ENCODE assay signal across 16 cellular contexts in the genomic region with DNA sequence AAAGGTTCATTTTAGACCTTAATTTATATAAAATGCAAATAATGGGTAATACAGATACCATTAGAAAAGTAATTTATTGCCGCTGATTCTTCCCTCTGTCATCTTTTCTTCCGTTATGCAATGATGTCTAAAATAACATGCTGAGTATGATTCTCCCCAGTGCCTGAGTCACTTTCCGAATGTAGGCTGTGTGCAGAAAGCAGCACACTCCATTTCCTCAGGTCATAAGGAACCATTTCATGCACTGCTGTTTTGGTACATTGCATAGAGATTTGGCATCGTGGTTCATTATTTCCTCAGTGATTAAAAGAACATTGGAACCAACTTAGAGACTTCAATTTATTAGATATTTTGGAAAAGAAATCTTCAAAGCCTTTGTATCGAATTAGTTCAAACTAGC.
DNase-seq lines count a peak whose midpoint lies in the region; FAIRE-seq and TF ChIP-seq lines count a peak whose summit lies in the region.
"Had no signal": no experiment of that assay in that cellular context is flagged by ENCODE, and none has a peak within 500 bp of the region (broad histone marks: within the 10 kb centered on the region; RNA-seq: fewer than 3 reads in every experiment).

No MANE protein-coding gene starts in this region.

- TF ChIP-seq CTCF in AG04450 (IDR thresholded peaks at IDR 0.05; ENCODE audit: low read depth, low read length): no peak
- TF ChIP-seq CTCF in chondrocyte (IDR thresholded peaks at IDR 0.05): no peak

- H3K27me3 Mint-ChIP-seq in chondrocyte (ENCODE audit: low read depth): no peaks in the 10 kb centered on the region
- H3K27me3 Mint-ChIP-seq: effector memory CD8-positive, alpha-beta T cell had no signal

- peak; percentile 1 for DNase-seq in AG04450 (ENCODE audit: low read depth, low spot score)
- DNase-seq in HT1080 (ENCODE audit: low read depth): peak; percentile 67
- DNase-seq in chondrocyte (ENCODE audit: low spot score): no peak
- DNase-seq in NCI-H524 (lab: John Stamatoyannopoulos, UW): no peak
- no peak for DNase-seq in SIG-M5 treated with dmso at 0.1 percent for 504 hours (lab: John Stamatoyannopoulos, UW; ENCODE audit: unreplicated experiment)
- DNase-seq in NOMO-1 treated with DMSO at 0.1 percent for 48 hours (lab: John Stamatoyannopoulos, UW; ENCODE audit: unreplicated experiment): no peak
- DNase-seq in NCI-H82 (lab: John Stamatoyannopoulos, UW): no peak
- DNase-seq: activated CD4-positive, CD25-positive, alpha-beta regulatory T cell; AML-193; DMS79; effector memory CD8-positive, alpha-beta T cell; NCI-H2081; NK-92 treated with Interleukin-12 subunit alpha and Interleukin-12 subunit beta, amount 100 ng/mL, for 24 hours; stimulated activated CD8-positive, alpha-beta memory T cell treated with anti-CD3 and anti-CD28 coated beads, Interleukin-4, amount 100 ng/mL, for 48 hours had no signal

- peak; percentile 55 for FAIRE-seq in islet of Langerhans (lab: Jason Lieb, UNC)

- no peaks in the 10 kb centered on the region for H3K9me3 Mint-ChIP-seq in chondrocyte (ENCODE audit: low read depth)

- H3K4me3 Mint-ChIP-seq in chondrocyte (ENCODE audit: unreplicated experiment): no peak overlapping the region
- H3K4me3 Mint-ChIP-seq: effector memory CD8-positive, alpha-beta T cell; neural progenitor cell had no signal

- no peak overlapping the region for H3K27ac ChIP-seq in AG04450 (ENCODE audit: low read depth, low read length)
- H3K27ac ChIP-seq: neural progenitor cell had no signal

- H3K4me1 Mint-ChIP-seq in chondrocyte (ENCODE audit: low read depth): peaks cover 41% of the 10 kb centered on the region

- H3K27ac Mint-ChIP-seq in chondrocyte (ENCODE audit: unreplicated experiment): peak overlapping the region; percentile 2
- H3K27ac Mint-ChIP-seq: effector memory CD8-positive, alpha-beta T cell; neural progenitor cell had no signal

- POLR2A ChIA-PET in AG04450 (lab: Yijun Ruan, JAX): no interaction called here

- CTCF ChIA-PET in AG04450 (lab: Charles Lee): no interaction called here

- no peaks in the 10 kb centered on the region for H3K27me3 ChIP-seq in AG04450 (ENCODE audit: control insufficient read depth, insufficient read depth, low read length)
- H3K27me3 ChIP-seq: neural progenitor cell had no signal

- peaks cover 16% of the 10 kb centered on the region for H3K36me3 Mint-ChIP-seq in chondrocyte (ENCODE audit: low read depth)

- H3K4me3 ChIP-seq in AG04450 (ENCODE audit: low read depth, low read length): no peak overlapping the region
- H3K4me3 ChIP-seq: neural progenitor cell had no signal

- no peaks in the 10 kb centered on the region for H3K9me3 ChIP-seq in AG04450 (ENCODE audit: control insufficient read depth, insufficient read depth, low read length)

Comparison
In these comparisons a context has a peak if more than half of its experiments do, and no peak if none do; other contexts are left out.
1. DNase-seq: peak in AG04450 (single experiment) and HT1080 (single experiment); none in chondrocyte (single experiment), NCI-H524 (0 of 2), SIG-M5 treated with dmso at 0.1 percent for 504 hours (single experiment), NOMO-1 treated with DMSO at 0.1 percent for 48 hours (single experiment) and NCI-H82 (single experiment).